ENCODE assay signal across 12 cellular contexts in genomic region chr17:13599808-13600398, GRCh38. TPM values are rescaled to one million over a fixed set of nuclear protein-coding genes. Genes with fewer than 3 reads are reported as not detected.
DNase-seq lines count a peak whose midpoint lies in the region; ATAC-seq and TF ChIP-seq lines count a peak whose summit lies in the region.
"Had no signal": no experiment of that assay in that cellular context is flagged by ENCODE, and none has a peak within 500 bp of the region (broad histone marks: within the 10 kb centered on the region; RNA-seq: fewer than 3 reads in every experiment).

No MANE protein-coding gene starts in this region.

- no peak overlapping the region for H3K4me3 ChIP-seq in BLaER1
- H3K4me3 ChIP-seq in NB4 (ENCODE audit: low read depth, low read length): peak overlapping the region; percentile 58
- H3K4me3 ChIP-seq in epithelial cell of proximal tubule (ENCODE audit: low read depth, low read length): peak overlapping the region; percentile 56

- no peak for TF ChIP-seq CTCF in NB4 (IDR thresholded peaks at IDR 0.05; ENCODE audit: low read depth, low read length)
- no peak for TF ChIP-seq CTCF in epithelial cell of proximal tubule (conservative IDR thresholded peaks at IDR 0.05; ENCODE audit: low read depth, low read length)
- TF ChIP-seq CTCF in neural crest cell (conservative IDR thresholded peaks at IDR 0.05): no peak

- no peaks in the 10 kb centered on the region for H3K9me3 Mint-ChIP-seq in neural crest cell
- H3K9me3 Mint-ChIP-seq: naive B cell had no signal

- ATAC-seq in GM18498 (IDR thresholded peaks at IDR 0.05; ENCODE audit: unreplicated experiment) (no peak), HG02885 (IDR thresholded peaks at IDR 0.05; ENCODE audit: poor library complexity, unreplicated experiment) (no peak), GM19395 (IDR thresholded peaks at IDR 0.05; ENCODE audit: unreplicated experiment) (no peak)

- no peaks in the 10 kb centered on the region for H3K9me3 ChIP-seq in BLaER1

- peak overlapping the region; percentile 92 for H3K4me3 Mint-ChIP-seq in neural crest cell

- peaks cover 27% of the 10 kb centered on the region for H3K27me3 ChIP-seq in BLaER1

- no peak for DNase-seq in NB4 (ENCODE audit: low read depth)
- DNase-seq in epithelial cell of proximal tubule (ENCODE audit: low read depth): no peak
- no peak for DNase-seq in neural crest cell (ENCODE audit: low read depth, low spot score)
- no peak for DNase-seq in NCI-H2171 (lab: John Stamatoyannopoulos, UW)
- DNase-seq: activated naive CD4-positive, alpha-beta T cell; erythroblast; naive B cell; NCI-H1048 had no signal

- no peaks in the 10 kb centered on the region for H3K27me3 Mint-ChIP-seq in neural crest cell (ENCODE audit: low read depth)

- H4K20me1 ChIP-seq in BLaER1: peaks cover 11% of the 10 kb centered on the region

- peak overlapping the region; percentile 93; the same call in 1 of the 2 replicates for H3K4me2 ChIP-seq in BLaER1

- H3K36me3 ChIP-seq in BLaER1: no peaks in the 10 kb centered on the region

- no peak overlapping the region for H3K9ac ChIP-seq in BLaER1

- peak overlapping the region; percentile 20 for H3K27ac Mint-ChIP-seq in neural crest cell (ENCODE audit: unreplicated experiment)
- H3K27ac Mint-ChIP-seq: naive B cell had no signal

- H3K36me3 Mint-ChIP-seq in neural crest cell (ENCODE audit: low read depth): peaks cover 2% of the 10 kb centered on the region

- peaks cover 64% of the 10 kb centered on the region for H3K4me1 Mint-ChIP-seq in neural crest cell

- no peak overlapping the region for H3K27ac ChIP-seq in BLaER1

- TF ChIP-seq POLR2A in NB4 (IDR thresholded peaks at IDR 0.05; ENCODE audit: extremely low read depth, insufficient read length): no peak

- H3K4me1 ChIP-seq in BLaER1: peaks cover 26% of the 10 kb centered on the region

RNA-seq across cellular contexts. Expression of gene HS3ST3A1, which starts 1.8 kb away (rescaled TPM):
- total RNA-seq in epithelial cell of proximal tubule (5.8 and 17.3 TPM in 2 replicates), neural crest cell (14.7 and 15.0 TPM in 2 replicates)
